Comparison of ENCODE assay signal across 1 cellular context in the genomic region with DNA sequence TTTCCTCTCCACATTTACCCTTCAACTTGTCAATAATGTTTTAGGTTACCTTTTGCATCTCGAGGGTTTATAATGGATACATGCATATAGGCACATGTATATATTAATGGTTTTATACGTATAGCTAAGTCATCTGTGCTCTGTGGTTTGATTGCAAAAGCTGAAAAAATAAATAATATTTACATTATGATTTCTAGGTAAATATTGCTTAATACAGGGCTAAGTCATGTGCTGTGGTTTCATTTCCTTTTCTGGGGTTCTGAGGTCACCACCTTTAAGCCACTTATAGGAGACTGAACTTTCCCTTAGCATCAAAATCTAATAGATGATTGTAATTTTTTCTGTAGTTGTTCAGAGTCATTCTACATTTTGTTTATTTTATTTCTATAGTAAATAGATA.
A peak's percentile ranks its signal among the peaks of the same experiment; 100 is the strongest.
TF ChIP-seq lines count a peak whose summit lies in the region.

No MANE protein-coding gene starts in this region.

TF ChIP-seq in HepG2, 621 proteins besides CTCF, POLR2A, EP300 and RAD21 (continued from another document and continues in another):
- TF ChIP-seq CREB3 (CRISPR knock-in tag; IDR thresholded peaks at IDR 0.05): no peak
- TF ChIP-seq ZFP36L2 (CRISPR knock-in tag; IDR thresholded peaks at IDR 0.05): no peak
- TF ChIP-seq ZZZ3 (CRISPR knock-in tag; IDR thresholded peaks at IDR 0.05; ENCODE audit: borderline replicate concordance): no peak
- TF ChIP-seq ZNF33A (CRISPR knock-in tag; IDR thresholded peaks at IDR 0.05; ENCODE audit: borderline replicate concordance): no peak
- TF ChIP-seq MAFG (CRISPR knock-in tag; IDR thresholded peaks at IDR 0.05): no peak
- no peak for TF ChIP-seq ZNF737 (CRISPR knock-in tag; IDR thresholded peaks at IDR 0.05; ENCODE audit: borderline replicate concordance)
- no peak for TF ChIP-seq ZNF274 (CRISPR knock-in tag; IDR thresholded peaks at IDR 0.05)
- peak; percentile 78 for TF ChIP-seq BCL6 (CRISPR knock-in tag; IDR thresholded peaks at IDR 0.05)
- TF ChIP-seq ZBTB42 (CRISPR knock-in tag; IDR thresholded peaks at IDR 0.05): no peak
- no peak for TF ChIP-seq HCFC1 (IDR thresholded peaks at IDR 0.05; ENCODE audit: low read depth, low read length)
- no peak for TF ChIP-seq ZSCAN9 (CRISPR knock-in tag; IDR thresholded peaks at IDR 0.05; ENCODE audit: borderline replicate concordance)
- no peak for TF ChIP-seq NFYC (CRISPR knock-in tag; IDR thresholded peaks at IDR 0.05)
- no peak for TF ChIP-seq ZNF776 (CRISPR knock-in tag; IDR thresholded peaks at IDR 0.05)
- peak; percentile 24; the same call in 1 of the 2 replicates for TF ChIP-seq FOXJ3 (CRISPR knock-in tag; IDR thresholded peaks at IDR 0.05; ENCODE audit: borderline replicate concordance)
- TF ChIP-seq NR2F2 (IDR thresholded peaks at IDR 0.05; ENCODE audit: borderline replicate concordance, low read depth): peak; percentile 24; the same call in 1 of the 2 replicates
- TF ChIP-seq NR2F6 (IDR thresholded peaks at IDR 0.05): peak; percentile 52; the same call in 1 of the 2 replicates
- peak; percentile 48; the same call in 1 of the 2 replicates for TF ChIP-seq NR2F6 (CRISPR knock-in tag; IDR thresholded peaks at IDR 0.05)
- TF ChIP-seq DPF2 (CRISPR knock-in tag; IDR thresholded peaks at IDR 0.05; ENCODE audit: borderline replicate concordance, low read depth): no peak
- TF ChIP-seq ZNF205 (CRISPR knock-in tag; IDR thresholded peaks at IDR 0.05): no peak
- TF ChIP-seq PBX3 (CRISPR knock-in tag; IDR thresholded peaks at IDR 0.05; ENCODE audit: borderline replicate concordance): no peak
- no peak for TF ChIP-seq MXI1 (IDR thresholded peaks at IDR 0.05; ENCODE audit: borderline replicate concordance, low read depth, low read length)
- TF ChIP-seq, protein P1, sequence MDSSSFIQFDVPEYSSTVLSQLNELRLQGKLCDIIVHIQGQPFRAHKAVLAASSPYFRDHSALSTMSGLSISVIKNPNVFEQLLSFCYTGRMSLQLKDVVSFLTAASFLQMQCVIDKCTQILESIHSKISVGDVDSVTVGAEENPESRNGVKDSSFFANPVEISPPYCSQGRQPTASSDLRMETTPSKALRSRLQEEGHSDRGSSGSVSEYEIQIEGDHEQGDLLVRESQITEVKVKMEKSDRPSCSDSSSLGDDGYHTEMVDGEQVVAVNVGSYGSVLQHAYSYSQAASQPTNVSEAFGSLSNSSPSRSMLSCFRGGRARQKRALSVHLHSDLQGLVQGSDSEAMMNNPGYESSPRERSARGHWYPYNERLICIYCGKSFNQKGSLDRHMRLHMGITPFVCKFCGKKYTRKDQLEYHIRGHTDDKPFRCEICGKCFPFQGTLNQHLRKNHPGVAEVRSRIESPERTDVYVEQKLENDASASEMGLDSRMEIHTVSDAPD (CRISPR knock-in tag; IDR thresholded peaks at IDR 0.05): no peak
- TF ChIP-seq, protein P2, sequence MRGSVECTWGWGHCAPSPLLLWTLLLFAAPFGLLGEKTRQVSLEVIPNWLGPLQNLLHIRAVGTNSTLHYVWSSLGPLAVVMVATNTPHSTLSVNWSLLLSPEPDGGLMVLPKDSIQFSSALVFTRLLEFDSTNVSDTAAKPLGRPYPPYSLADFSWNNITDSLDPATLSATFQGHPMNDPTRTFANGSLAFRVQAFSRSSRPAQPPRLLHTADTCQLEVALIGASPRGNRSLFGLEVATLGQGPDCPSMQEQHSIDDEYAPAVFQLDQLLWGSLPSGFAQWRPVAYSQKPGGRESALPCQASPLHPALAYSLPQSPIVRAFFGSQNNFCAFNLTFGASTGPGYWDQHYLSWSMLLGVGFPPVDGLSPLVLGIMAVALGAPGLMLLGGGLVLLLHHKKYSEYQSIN (CRISPR knock-in tag; IDR thresholded peaks at IDR 0.05; ENCODE audit: borderline replicate concordance): no peak
- 0 out of 2 replicates have a peak, but pooled peaks have one; percentile 12 for TF ChIP-seq PPARG (CRISPR knock-in tag; conservative IDR thresholded peaks at IDR 0.05)
- TF ChIP-seq SALL1 (CRISPR knock-in tag; IDR thresholded peaks at IDR 0.05): no peak
- TF ChIP-seq NR2F1 (CRISPR knock-in tag; IDR thresholded peaks at IDR 0.05): peak; percentile 23 to 56; a peak in 3 of 4 replicates
- TF ChIP-seq NFE2L1 (CRISPR knock-in tag; IDR thresholded peaks at IDR 0.05; ENCODE audit: borderline replicate concordance): no peak
- TF ChIP-seq CEBPB (IDR thresholded peaks at IDR 0.05; ENCODE audit: borderline replicate concordance, low read depth, low read length): peak; percentile 87
- no peak for TF ChIP-seq FIP1L1 (IDR thresholded peaks at IDR 0.05; ENCODE audit: borderline replicate concordance, insufficient read depth, low read depth, low read length)
- no peak for TF ChIP-seq KDM2A (CRISPR knock-in tag; IDR thresholded peaks at IDR 0.05; ENCODE audit: borderline replicate concordance, low read depth)
- TF ChIP-seq ZNF180 (CRISPR knock-in tag; IDR thresholded peaks at IDR 0.05; ENCODE audit: borderline replicate concordance, low read depth): no peak
- TF ChIP-seq, protein P3, sequence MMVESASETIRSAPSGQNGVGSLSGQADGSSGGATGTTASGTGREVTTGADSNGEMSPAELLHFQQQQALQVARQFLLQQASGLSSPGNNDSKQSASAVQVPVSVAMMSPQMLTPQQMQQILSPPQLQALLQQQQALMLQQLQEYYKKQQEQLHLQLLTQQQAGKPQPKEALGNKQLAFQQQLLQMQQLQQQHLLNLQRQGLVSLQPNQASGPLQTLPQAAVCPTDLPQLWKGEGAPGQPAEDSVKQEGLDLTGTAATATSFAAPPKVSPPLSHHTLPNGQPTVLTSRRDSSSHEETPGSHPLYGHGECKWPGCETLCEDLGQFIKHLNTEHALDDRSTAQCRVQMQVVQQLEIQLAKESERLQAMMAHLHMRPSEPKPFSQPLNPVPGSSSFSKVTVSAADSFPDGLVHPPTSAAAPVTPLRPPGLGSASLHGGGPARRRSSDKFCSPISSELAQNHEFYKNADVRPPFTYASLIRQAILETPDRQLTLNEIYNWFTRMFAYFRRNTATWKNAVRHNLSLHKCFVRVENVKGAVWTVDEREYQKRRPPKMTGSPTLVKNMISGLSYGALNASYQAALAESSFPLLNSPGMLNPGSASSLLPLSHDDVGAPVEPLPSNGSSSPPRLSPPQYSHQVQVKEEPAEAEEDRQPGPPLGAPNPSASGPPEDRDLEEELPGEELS (CRISPR knock-in tag; IDR thresholded peaks at IDR 0.05): 0 out of 2 replicates have a peak, but pooled peaks have one; percentile 24
- no peak for TF ChIP-seq ZNF773 (CRISPR knock-in tag; IDR thresholded peaks at IDR 0.05; ENCODE audit: borderline replicate concordance)
- TF ChIP-seq ZNF570 (CRISPR knock-in tag; IDR thresholded peaks at IDR 0.05; ENCODE audit: borderline replicate concordance): no peak
- no peak for TF ChIP-seq ZNF20 (CRISPR knock-in tag; IDR thresholded peaks at IDR 0.05)
- TF ChIP-seq ZNF7 (CRISPR knock-in tag; IDR thresholded peaks at IDR 0.05): no peak
- TF ChIP-seq REPIN1 (CRISPR knock-in tag; IDR thresholded peaks at IDR 0.05; ENCODE audit: borderline replicate concordance, low read depth): no peak
- 0 out of 2 replicates have a peak, but pooled peaks have one; percentile 27 for TF ChIP-seq HDAC2 (CRISPR knock-in tag; IDR thresholded peaks at IDR 0.05)
- TF ChIP-seq, protein P4, sequence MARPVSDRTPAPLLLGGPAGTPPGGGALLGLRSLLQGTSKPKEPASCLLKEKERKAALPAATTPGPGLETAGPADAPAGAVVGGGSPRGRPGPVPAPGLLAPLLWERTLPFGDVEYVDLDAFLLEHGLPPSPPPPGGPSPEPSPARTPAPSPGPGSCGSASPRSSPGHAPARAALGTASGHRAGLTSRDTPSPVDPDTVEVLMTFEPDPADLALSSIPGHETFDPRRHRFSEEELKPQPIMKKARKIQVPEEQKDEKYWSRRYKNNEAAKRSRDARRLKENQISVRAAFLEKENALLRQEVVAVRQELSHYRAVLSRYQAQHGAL (CRISPR knock-in tag; IDR thresholded peaks at IDR 0.05; ENCODE audit: not compliant biosample characterization): no peak
- no peak for TF ChIP-seq BRF2 (CRISPR knock-in tag; IDR thresholded peaks at IDR 0.05)
- no peak for TF ChIP-seq HOXA5 (CRISPR knock-in tag; IDR thresholded peaks at IDR 0.05)
- no peak for TF ChIP-seq ZNF224 (CRISPR knock-in tag; IDR thresholded peaks at IDR 0.05)
- TF ChIP-seq KLF16 (CRISPR knock-in tag; IDR thresholded peaks at IDR 0.05): peak in 1 of 2 experiments; percentile 60; a peak in 1 of 4 replicates
- TF ChIP-seq ZFP91 (CRISPR knock-in tag; IDR thresholded peaks at IDR 0.05; ENCODE audit: borderline replicate concordance): no peak
- TF ChIP-seq FOXA3 (CRISPR knock-in tag; IDR thresholded peaks at IDR 0.05): peak; percentile 92
- 0 out of 2 replicates have a peak, but pooled peaks have one; percentile 30 for TF ChIP-seq MED1 (CRISPR knock-in tag; IDR thresholded peaks at IDR 0.05)
- peak; percentile 41; the same call in 1 of the 2 replicates for TF ChIP-seq CREM (IDR thresholded peaks at IDR 0.05)
- no peak for TF ChIP-seq CREM (CRISPR knock-in tag; IDR thresholded peaks at IDR 0.05)
- no peak for TF ChIP-seq ZNF644 (CRISPR knock-in tag; IDR thresholded peaks at IDR 0.05; ENCODE audit: low read depth)
- TF ChIP-seq TOPORS (CRISPR knock-in tag; IDR thresholded peaks at IDR 0.05): no peak
- peak; percentile 37; the same call in 1 of the 2 replicates for TF ChIP-seq THRA (CRISPR knock-in tag; IDR thresholded peaks at IDR 0.05; ENCODE audit: borderline replicate concordance)
- no peak for TF ChIP-seq ZSCAN25 (CRISPR knock-in tag; IDR thresholded peaks at IDR 0.05)
- no peak for TF ChIP-seq KMT2B (CRISPR knock-in tag; IDR thresholded peaks at IDR 0.05)
